ENCODE assay signal across 12 cellular contexts in the genomic region with DNA sequence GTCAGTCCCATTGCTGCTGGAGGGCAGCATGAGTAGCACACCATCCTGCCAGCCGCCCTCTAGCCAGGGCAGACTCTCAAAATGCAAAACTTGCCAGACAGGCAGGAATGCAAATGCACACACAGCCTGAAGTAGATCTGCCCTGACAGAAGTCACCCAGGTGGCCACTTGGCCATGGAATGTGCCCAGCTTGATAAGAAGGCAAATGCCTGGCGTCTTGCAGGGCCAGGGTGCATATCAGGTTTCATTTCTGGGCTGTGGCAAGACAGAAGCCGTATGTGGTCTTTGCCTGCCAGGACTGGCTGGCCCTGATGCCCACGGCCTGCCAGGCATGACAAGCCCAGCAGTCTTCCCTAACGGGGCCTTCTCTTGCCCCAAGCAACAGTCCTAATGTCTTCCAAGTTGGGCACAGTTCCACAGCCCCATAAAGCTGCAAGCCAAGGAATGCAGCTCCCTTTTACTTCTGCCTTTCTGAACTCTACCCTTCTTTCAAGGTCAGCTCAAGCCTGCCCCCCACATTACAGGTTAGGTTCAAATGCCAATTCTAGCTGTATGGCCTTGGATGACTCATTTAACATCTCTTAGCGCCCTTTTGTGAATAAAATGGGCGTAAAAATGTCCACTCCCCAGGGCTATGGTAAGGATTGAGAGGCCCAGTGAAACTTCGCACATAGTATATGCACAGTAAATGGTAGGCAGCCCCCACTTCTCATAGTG. TPM values are rescaled to one million over a fixed set of nuclear protein-coding genes. Genes with fewer than 3 reads are reported as not detected.
DNase-seq lines count a peak whose midpoint lies in the region; ATAC-seq and TF ChIP-seq lines count a peak whose summit lies in the region.
"Had no signal": no experiment of that assay in that cellular context is flagged by ENCODE, and none has a peak within 500 bp of the region (broad histone marks: within the 10 kb centered on the region; RNA-seq: fewer than 3 reads in every experiment).

No MANE protein-coding gene starts in this region.

- no peak overlapping the region for H3K14ac ChIP-seq in IMR-90 (replicated peaks; ENCODE audit: low read depth, low read length)

- H3K36me3 ChIP-seq in IMR-90 (ENCODE audit: control insufficient read depth, insufficient read depth, low read length) (no peaks in the 10 kb centered on the region), mesendoderm (ENCODE audit: control insufficient read depth, insufficient read depth, low read length) (no peaks in the 10 kb centered on the region), spleen (no peaks in the 10 kb centered on the region)
- H3K36me3 ChIP-seq: neural progenitor cell, suprapubic skin had no signal

- in situ Hi-C loops in IMR-90 (cut with MboI; ENCODE audit: low sequenced_read_pairs), result no loop called here

- CTCF ChIA-PET in IMR-90 (lab: Yijun Ruan, JAX), result no interaction called here

- dilution Hi-C loops in IMR-90 (cut with HindIII; ENCODE audit: low sequenced_read_pairs, unreplicated experiment), result no loop called here

- H2BK5ac ChIP-seq in IMR-90 (ENCODE audit: low read depth, low read length, poor library complexity, severe bottlenecking), result no peak overlapping the region
- H2BK5ac ChIP-seq in mesendoderm (ENCODE audit: low read length), result no peak overlapping the region

- H3K9me3 ChIP-seq in IMR-90 (ENCODE audit: control insufficient read depth, insufficient read depth, low read length) (no peaks in the 10 kb centered on the region), spleen (no peaks in the 10 kb centered on the region)
- H3K9me3 ChIP-seq: suprapubic skin had no signal

- H3K4ac ChIP-seq in IMR-90 (ENCODE audit: low read depth, low read length), result no peak overlapping the region
- no peak overlapping the region for H3K4ac ChIP-seq in mesendoderm (ENCODE audit: low read depth, low read length)

- POLR2A ChIA-PET in IMR-90 (lab: Charles Lee; ENCODE audit: unreplicated experiment), result no interaction called here

- H4K91ac ChIP-seq in IMR-90 (ENCODE audit: insufficient read depth, low read depth, low read length), result no peak overlapping the region

- H2AK5ac ChIP-seq in IMR-90 (ENCODE audit: low read depth, low read length) (peak overlapping the region; percentile 15; the same call in 1 of the 2 replicates), mesendoderm (ENCODE audit: low read length) (no peak overlapping the region)

- TF ChIP-seq CTCF in IMR-90 (conservative IDR thresholded peaks at IDR 0.05; ENCODE audit: low read depth, low read length), result no peak
- TF ChIP-seq CTCF in spleen (IDR thresholded peaks at IDR 0.05 in 8 of 11, conservative IDR thresholded peaks at IDR 0.05 in 3 of 11), result no peak

- H3K56ac ChIP-seq in IMR-90 (ENCODE audit: extremely low read depth, insufficient read depth, low read length) (no peak overlapping the region), mesendoderm (ENCODE audit: low read length) (no peak overlapping the region)

- H2BK120ac ChIP-seq in IMR-90 (ENCODE audit: low read depth, low read length) (no peak overlapping the region), mesendoderm (ENCODE audit: low read depth, low read length) (no peak overlapping the region)

- H4K8ac ChIP-seq in IMR-90 (ENCODE audit: low read depth in 2 of 2, low read length in 2 of 2) (no peak overlapping the region), mesendoderm (ENCODE audit: low read depth, low read length) (no peak overlapping the region)

- H3K4me1 ChIP-seq in IMR-90 (ENCODE audit: control insufficient read depth, insufficient read depth, low read length) (peaks cover 7% of the 10 kb centered on the region), mesendoderm (ENCODE audit: control insufficient read depth, low read depth, low read length) (peaks cover 2% of the 10 kb centered on the region), spleen (no peaks in the 10 kb centered on the region)
- H3K4me1 ChIP-seq: neural progenitor cell had no signal

- no peak overlapping the region for H2AFZ ChIP-seq in IMR-90 (replicated peaks; ENCODE audit: low read length, poor library complexity)
- H2AFZ ChIP-seq: neural progenitor cell had no signal

- H3K4me2 ChIP-seq in IMR-90 (ENCODE audit: low read depth, low read length), result no peak overlapping the region
- H3K4me2 ChIP-seq in mesendoderm (ENCODE audit: low read length), result no peak overlapping the region
- H3K4me2 ChIP-seq: neural progenitor cell had no signal

- no peak overlapping the region for H2BK20ac ChIP-seq in IMR-90 (ENCODE audit: low read depth, low read length)

- TF ChIP-seq POLR2A in IMR-90 (IDR thresholded peaks at IDR 0.05; ENCODE audit: low read depth, low read length) (no peak), spleen (IDR thresholded peaks at IDR 0.05) (no peak)

- 83% methylated on average over 1 of the region's 8 CpGs; no CpG with 5 or more reads in 1 of the 2 experiments for WGBS in IMR-90 (ENCODE audit: extremely low coverage in 2 of 2, insufficient read length in 1 of 2), 2 experiments
- no CpG with 5 or more reads among the region's 8 CpGs for WGBS in mesendoderm (ENCODE audit: extremely low coverage, insufficient coverage, low lambda C conversion rate)
- WGBS in spleen, 5 donors, result 75 to 79% (median 77%) methylated on average over 8 of the region's 8 CpGs

- no peak overlapping the region for H4K5ac ChIP-seq in IMR-90 (ENCODE audit: low read depth, low read length)
- no peak overlapping the region for H4K5ac ChIP-seq in mesendoderm (ENCODE audit: low read length)

- BruUV-seq in IMR-90 (replicated peaks; lab: Mats Ljungman, UMichigan), result no TSS peak

- H3K18ac ChIP-seq in IMR-90 (ENCODE audit: low read depth, low read length) (no peak overlapping the region), mesendoderm (ENCODE audit: low read length) (no peak overlapping the region)

- H2AK9ac ChIP-seq in IMR-90 (replicated peaks; ENCODE audit: low read depth, low read length, poor library complexity), result no peak overlapping the region

- H3K4me3 ChIP-seq in IMR-90 (ENCODE audit: insufficient read depth, low read depth, low read length) (no peak overlapping the region), mesendoderm (ENCODE audit: low read length) (no peak overlapping the region), spleen (no peak overlapping the region)
- H3K4me3 ChIP-seq: neural progenitor cell, suprapubic skin had no signal

- H3K27me3 ChIP-seq in IMR-90 (ENCODE audit: control insufficient read depth, insufficient read depth, low read length), result no peaks in the 10 kb centered on the region
- H3K27me3 ChIP-seq in mesendoderm (ENCODE audit: insufficient read depth, low read length, poor library complexity), result no peaks in the 10 kb centered on the region
- H3K27me3 ChIP-seq in spleen (replicated peaks in 1 of 7), result no peaks in the 10 kb centered on the region
- H3K27me3 ChIP-seq: neural progenitor cell, suprapubic skin had no signal

- no peak for ATAC-seq in IMR-90 (ENCODE audit: low read depth)
- ATAC-seq in HG03045 (IDR thresholded peaks at IDR 0.05; ENCODE audit: unreplicated experiment), result no peak

- H3K79me1 ChIP-seq in IMR-90 (ENCODE audit: low read depth in 1 of 2, low read length in 2 of 2) (no peaks in the 10 kb centered on the region), mesendoderm (ENCODE audit: low read length) (no peaks in the 10 kb centered on the region)

- TF ChIP-seq RAD21 in IMR-90 (IDR thresholded peaks at IDR 0.05; ENCODE audit: low read length), result no peak

- H2BK15ac ChIP-seq in IMR-90 (ENCODE audit: low read depth, low read length), result no peak overlapping the region
- H2BK15ac ChIP-seq in mesendoderm (replicated peaks; ENCODE audit: low read depth), result no peak overlapping the region

- H3K23ac ChIP-seq in IMR-90 (ENCODE audit: low read depth, low read length), result no peak overlapping the region
- no peak overlapping the region for H3K23ac ChIP-seq in mesendoderm (ENCODE audit: low read length)

- no peaks in the 10 kb centered on the region for H4K20me1 ChIP-seq in IMR-90 (ENCODE audit: insufficient read depth, low read length)

- H3K9me1 ChIP-seq in IMR-90 (ENCODE audit: insufficient read depth, low read length), result peaks cover 5% of the 10 kb centered on the region; the same call in 1 of the 2 replicates

- DNase-seq in Ammon's horn (ENCODE audit: low spot score) (peak; percentile 24), IMR-90 (no peak), caudate nucleus (lab: John Stamatoyannopoulos, UW) (peak in 3 of 61 donors; percentile 2 to 98 (median 6)), mesendoderm (peak; percentile 62), GM19238 (ENCODE audit: insufficient read length, low spot score) (no peak), spleen (no peak), UCSD-AML1 (lab: John Stamatoyannopoulos, UW; ENCODE audit: unreplicated experiment) (no peak)
- DNase-seq: activated CD4-positive, alpha-beta T cell treated with anti-CD3 and anti-CD28 coated beads for 4 hours; effector CD8-positive, alpha-beta T cell had no signal

- H3K79me2 ChIP-seq in mesendoderm (ENCODE audit: control insufficient read depth, insufficient read depth, low read length), result no peaks in the 10 kb centered on the region

- H3K27ac ChIP-seq in IMR-90 (ENCODE audit: insufficient read depth, low read length), result no peak overlapping the region
- H3K27ac ChIP-seq in caudate nucleus (ENCODE audit: low read depth, low read length), result peak overlapping the region; percentile 65
- H3K27ac ChIP-seq in mesendoderm (ENCODE audit: low read depth, low read length), result no peak overlapping the region
- H3K27ac ChIP-seq in spleen, result no peak overlapping the region
- H3K27ac ChIP-seq: neural progenitor cell, suprapubic skin had no signal

- H3K9ac ChIP-seq in IMR-90 (ENCODE audit: low read depth, low read length) (no peak overlapping the region), mesendoderm (ENCODE audit: low read length) (no peak overlapping the region)
- H3K9ac ChIP-seq: neural progenitor cell had no signal

- intact Hi-C loops in IMR-90 (cut with micrococcal nuclease) (no loop called here), spleen (cut with DNase I; ENCODE audit: low total_unique reads) (no loop called here)

RNA-seq across cellular contexts. Expression of a gene that starts 29.7 kb away (rescaled TPM):
- total RNA-seq in IMR-90 (2012; rRNA removed), result not detected in 2 replicates
- polyA plus RNA-seq in IMR-90 (2012; rRNA removed), result 0.17 TPM in 1 of 2 replicates, not detected in the other
- 0.04 TPM in 1 of 2 replicates, not detected in the other for polyA plus RNA-seq in IMR-90 (2012; cell fraction: cytosol; rRNA removed)
- polyA plus RNA-seq in IMR-90 (2012; cell fraction: nucleus; rRNA removed; ENCODE audit: low replicate concordance), result 0.32 and 0.77 TPM in 2 replicates
- 1.8 TPM for polyA plus RNA-seq in mesendoderm (2013, experiment 1 of 2)
- polyA plus RNA-seq in mesendoderm (2013, experiment 2 of 2), result 1.7 TPM
- 1 to 10 TPM in 1 of 7 donors, under 1 TPM in 3, not detected in 3; 0.30 to 1.4 (median 0.48) TPM for total RNA-seq in spleen
- 1 to 10 TPM in 2 of 3 donors, under 1 TPM in 1; 0.54 to 2.0 (median 1.3) TPM for polyA plus RNA-seq in spleen

RNA-seq across cellular contexts. Expression of a gene that starts 51.0 kb away (rescaled TPM):
- total RNA-seq in IMR-90 (2012; rRNA removed), result not detected in 2 replicates
- not detected in 2 replicates for polyA plus RNA-seq in IMR-90 (2012; rRNA removed)
- polyA plus RNA-seq in IMR-90 (2012; cell fraction: cytosol; rRNA removed), result not detected in 2 replicates
- 0.02 TPM in 1 of 2 replicates, not detected in the other for polyA plus RNA-seq in IMR-90 (2012; cell fraction: nucleus; rRNA removed; ENCODE audit: low replicate concordance)
- 0.07 TPM for polyA plus RNA-seq in mesendoderm (2013, experiment 1 of 2)
- 0.11 TPM for polyA plus RNA-seq in mesendoderm (2013, experiment 2 of 2)
- 100 to 1,000 TPM in 4 of 7 donors, 10 to 100 TPM in 3; 89.1 to 280 (median 124) TPM for total RNA-seq in spleen
- 100 to 1,000 TPM in 1 of 3 donors, 10 to 100 TPM in 2; 60.1 to 108 (median 73.0) TPM for polyA plus RNA-seq in spleen
- total RNA-seq: suprapubic skin had no signal

Comparison
In these comparisons a context has a peak if more than half of its experiments do, and no peak if none do; other contexts are left out.
1. DNase-seq: peak in Ammon's horn (single experiment) and mesendoderm (single experiment); none in IMR-90 (single experiment), GM19238 (single experiment), spleen (single experiment) and UCSD-AML1 (single experiment).
2. RNA of a gene that starts 51.0 kb away (total RNA-seq): 89.1 to 280 TPM in spleen; not detected in IMR-90; every median in the first group is over 10 times any median in the second.